In the genomic region with DNA sequence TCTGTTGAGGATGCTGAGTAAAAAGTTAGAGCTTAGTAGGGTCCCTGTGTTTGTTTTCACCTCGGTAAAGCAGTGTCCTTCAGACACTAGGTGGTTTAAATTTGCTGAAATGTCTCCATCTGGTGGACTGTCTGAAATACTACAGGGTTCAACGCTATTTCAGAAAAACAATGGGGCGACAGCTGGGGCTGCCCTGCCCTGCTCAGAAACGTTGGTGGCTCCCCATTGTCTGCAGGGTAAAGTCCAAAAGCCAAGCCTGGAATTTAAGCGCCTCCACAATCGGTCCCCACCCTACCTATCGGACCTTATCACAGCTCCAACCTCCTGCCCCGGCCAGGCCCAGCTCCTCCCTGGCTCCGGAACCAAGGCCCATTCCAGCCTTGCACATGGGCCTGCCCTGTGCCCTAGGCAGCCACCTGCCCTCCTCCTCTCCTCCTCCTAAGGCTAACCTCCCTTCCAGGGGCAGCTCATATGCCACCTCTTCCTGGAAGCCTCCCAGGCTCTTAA, we compare ENCODE assay signal across 9 cellular contexts. TPM values are rescaled to one million over a fixed set of nuclear protein-coding genes. Genes with fewer than 3 reads are reported as not detected.
DNase-seq lines count a peak whose midpoint lies in the region; ATAC-seq, FAIRE-seq and TF ChIP-seq lines count a peak whose summit lies in the region.
"Had no signal": no experiment of that assay in that cellular context is flagged by ENCODE, and none has a peak within 500 bp of the region (broad histone marks: within the 10 kb centered on the region; RNA-seq: fewer than 3 reads in every experiment).

No MANE protein-coding gene starts in this region.

- TF ChIP-seq CTCF in HL-60 (IDR thresholded peaks at IDR 0.05; ENCODE audit: insufficient read depth, low read length), result peak; percentile 33
- TF ChIP-seq CTCF in bronchial epithelial cell (IDR thresholded peaks at IDR 0.05; ENCODE audit: insufficient read depth, low read length, severe bottlenecking), result peak; percentile 66

- H3K9me3 ChIP-seq in subcutaneous abdominal adipose tissue (ENCODE audit: control insufficient read depth in 5 of 5, low read length in 5 of 5), result no peaks in the 10 kb centered on the region
- H3K9me3 ChIP-seq: BLaER1 had no signal

- DNase-seq in DMS153 treated with DMSO at 0.1 percent for 48 hours (lab: John Stamatoyannopoulos, UW; ENCODE audit: unreplicated experiment) (peak; percentile 2), DMS153 (lab: John Stamatoyannopoulos, UW) (no peak), HL-60 (ENCODE audit: low read depth in 1 of 2, low spot score in 1 of 2) (peak in 1 of 2 experiments; percentile 46), RKO (ENCODE audit: low spot score) (peak; percentile 54), bronchial epithelial cell (ENCODE audit: low read depth) (peak; percentile 32)

- no peak overlapping the region; the same call in 1 of the 2 replicates for H3K27ac ChIP-seq in HL-60 (replicated peaks)
- H3K27ac ChIP-seq in subcutaneous abdominal adipose tissue (ENCODE audit: low read depth, low read length), result peak overlapping the region; percentile 45
- H3K27ac ChIP-seq: BLaER1 had no signal

- H3K9ac ChIP-seq in subcutaneous abdominal adipose tissue (ENCODE audit: low read length in 5 of 5), result peak overlapping the region in 2 of 5 donors; percentile 31 to 45
- H3K9ac ChIP-seq: BLaER1 had no signal

- FAIRE-seq in bronchial epithelial cell (lab: Jason Lieb, UNC) (no peak), islet of Langerhans (lab: Jason Lieb, UNC) (peak; percentile 13)

- H3K36me3 ChIP-seq in bronchial epithelial cell (ENCODE audit: control insufficient read depth, insufficient read depth, low read length), result no peaks in the 10 kb centered on the region
- no peaks in the 10 kb centered on the region for H3K36me3 ChIP-seq in subcutaneous abdominal adipose tissue (ENCODE audit: control insufficient read depth in 5 of 5, insufficient read depth in 5 of 5, low read length in 5 of 5)
- H3K36me3 ChIP-seq: BLaER1 had no signal

- peaks cover 12 to 55% (median 47%) of the 10 kb centered on the region in 5 donors for H3K4me1 ChIP-seq in subcutaneous abdominal adipose tissue (ENCODE audit: control insufficient read depth in 5 of 5, insufficient read depth in 5 of 5, low read length in 5 of 5)

- H3K27me3 ChIP-seq in HL-60 (ENCODE audit: insufficient read depth, poor library complexity, severe bottlenecking), result no peaks in the 10 kb centered on the region
- no peaks in the 10 kb centered on the region for H3K27me3 ChIP-seq in bronchial epithelial cell (ENCODE audit: control insufficient read depth, insufficient read depth, low read length)
- no peaks in the 10 kb centered on the region for H3K27me3 ChIP-seq in subcutaneous abdominal adipose tissue (ENCODE audit: control insufficient read depth in 5 of 5, insufficient read depth in 4 of 5, low read length in 5 of 5)
- H3K27me3 ChIP-seq: BLaER1 had no signal

- ATAC-seq in GM21723 (IDR thresholded peaks at IDR 0.05; ENCODE audit: unreplicated experiment), result no peak

- H3K4me3 ChIP-seq in HL-60 (replicated peaks; ENCODE audit: insufficient read depth, low read length) (no peak overlapping the region), bronchial epithelial cell (ENCODE audit: low read depth, low read length) (no peak overlapping the region), subcutaneous abdominal adipose tissue (ENCODE audit: low read depth in 1 of 5, low read length in 5 of 5) (no peak overlapping the region)
- H3K4me3 ChIP-seq: BLaER1 had no signal

RNA-seq across cellular contexts. Expression of a gene that starts 4.3 kb away (rescaled TPM):
- total RNA-seq in bronchial epithelial cell, result 16.6 and 21.3 TPM in 2 replicates
